Comparison of ENCODE assay signal across 8 cellular contexts in genomic region chr13:99981115-99982020, GRCh38. TPM values are rescaled to one million over a fixed set of nuclear protein-coding genes. Genes with fewer than 3 reads are reported as not detected.
DNase-seq lines count a peak whose midpoint lies in the region; ATAC-seq and TF ChIP-seq lines count a peak whose summit lies in the region.

Gene ZIC2 (plus strand): TSS chr13:99981784. CDS start chr13:99982065, 281 bp downstream.

- peaks cover 34 to 37% (median 37%) of the 10 kb centered on the region in 3 experiments for H3K36me3 Mint-ChIP-seq in H9 (ENCODE audit: insufficient read depth in 1 of 3, low read depth in 3 of 3)
- peaks cover 47% of the 10 kb centered on the region for H3K36me3 Mint-ChIP-seq in central memory CD8-positive, alpha-beta T cell (ENCODE audit: insufficient read depth)

- H3F3A ChIP-seq in PC-3 (ENCODE audit: low read length, unreplicated experiment) = no peaks in the 10 kb centered on the region

- CTCF ChIA-PET in PC-3 (lab: Charles Lee) = no interaction called here

- H3K27ac ChIP-seq in BLaER1 (no peak within 1 kb of the TSS), H9 (ENCODE audit: insufficient read length, low read depth, low read length) (peak within 1 kb of the TSS; percentile 6), PC-3 (ENCODE audit: low read length) (no peak within 1 kb of the TSS), right lobe of liver (no peak within 1 kb of the TSS), urinary bladder (ENCODE audit: low read depth) (no peak within 1 kb of the TSS)

- peak within 1 kb of the TSS; percentile 57 to 97 (median 97); a peak in 4 of 7 replicates for H3K27ac Mint-ChIP-seq in H9
- peak within 1 kb of the TSS; percentile 68 for H3K27ac Mint-ChIP-seq in central memory CD8-positive, alpha-beta T cell (ENCODE audit: low read depth)

- TF ChIP-seq CTCF in H9 (conservative IDR thresholded peaks at IDR 0.05) (no peak), PC-3 (conservative IDR thresholded peaks at IDR 0.05; ENCODE audit: low read depth, low read length) (no peak), right lobe of liver (IDR thresholded peaks at IDR 0.05) (no peak)

- intact Hi-C loops in PC-3 (cut with micrococcal nuclease) = no loop called here
- intact Hi-C loops in right lobe of liver (cut with DNase I) = no loop called here

- H3K18ac ChIP-seq in H9 (ENCODE audit: insufficient read length, low read depth, low read length) = peak within 1 kb of the TSS; percentile 95

- no peaks in the 10 kb centered on the region for H3K9me2 ChIP-seq in PC-3 (replicated peaks; ENCODE audit: low read length)

- H3K23me2 ChIP-seq in H9 (ENCODE audit: insufficient read length, low read depth, low read length, poor library complexity, severe bottlenecking) = peaks cover 47% of the 10 kb centered on the region

- POLR2A ChIA-PET in PC-3 (lab: Charles Lee; ENCODE audit: unreplicated experiment) = no interaction called here

- WGBS in H9 (ENCODE audit: extremely low coverage, insufficient read length, low lambda C conversion rate) = no CpG with 5 or more reads among the region's 120 CpGs
- 2% methylated on average over 28 of the region's 120 CpGs for WGBS in right lobe of liver (ENCODE audit: insufficient coverage, low coverage, low lambda C conversion rate, missing lambda C conversion rate)
- WGBS in urinary bladder = under 1% methylated on average over 115 of the region's 120 CpGs

- no peak within 1 kb of the TSS for H3K9ac ChIP-seq in BLaER1
- peak within 1 kb of the TSS; percentile 84 for H3K9ac ChIP-seq in H9 (ENCODE audit: extremely low read depth, insufficient read length, low read length)
- no peak within 1 kb of the TSS for H3K9ac ChIP-seq in PC-3 (ENCODE audit: low read length)

- H2BK12ac ChIP-seq in H9 (ENCODE audit: insufficient read length, low read depth, low read length) = no peak within 1 kb of the TSS

- H3K4ac ChIP-seq in H9 (ENCODE audit: low read depth, low read length) = no peak within 1 kb of the TSS

- peak within 1 kb of the TSS; percentile 94 to 98 for H3K4me3 Mint-ChIP-seq in H9
- H3K4me3 Mint-ChIP-seq in central memory CD8-positive, alpha-beta T cell = peak within 1 kb of the TSS; percentile 37

- peaks cover 26 to 29% of the 10 kb centered on the region in 2 experiments for H3K9me3 Mint-ChIP-seq in H9
- no peaks in the 10 kb centered on the region for H3K9me3 Mint-ChIP-seq in central memory CD8-positive, alpha-beta T cell

- H2AFZ ChIP-seq in H9 (ENCODE audit: low read length) = no peak within 1 kb of the TSS
- H2AFZ ChIP-seq in PC-3 (ENCODE audit: low read length) = 0 out of 2 replicates have a peak within 1 kb of the TSS, but pooled peaks have one; percentile 57

- peak within 1 kb of the TSS; percentile 59 for H3K23ac ChIP-seq in H9 (ENCODE audit: insufficient read length, low read depth, low read length)

- TF ChIP-seq POLR2A in right lobe of liver (IDR thresholded peaks at IDR 0.05) = no peak

- H3K27me3 ChIP-seq in BLaER1 (peaks cover 99% of the 10 kb centered on the region), H9 (ENCODE audit: insufficient read depth, low read length) (peaks cover 12% of the 10 kb centered on the region; the same call in 1 of the 2 replicates), PC-3 (ENCODE audit: low read length) (peaks cover 65% of the 10 kb centered on the region), right lobe of liver (peaks cover 24 to 72% of the 10 kb centered on the region in 2 donors)

- no peak within 1 kb of the TSS for H2BK120ac ChIP-seq in H9 (ENCODE audit: low read depth, low read length, poor library complexity, severe bottlenecking)

- H3K36me3 ChIP-seq in BLaER1 (no peaks in the 10 kb centered on the region), PC-3 (ENCODE audit: low read depth, low read length) (no peaks in the 10 kb centered on the region), right lobe of liver (no peaks in the 10 kb centered on the region), urinary bladder (ENCODE audit: insufficient read depth) (no peaks in the 10 kb centered on the region)

- H4K8ac ChIP-seq in H9 (replicated peaks; ENCODE audit: insufficient read length, low read depth, low read length) = no peak within 1 kb of the TSS

- H3K4me2 ChIP-seq in BLaER1 (peak within 1 kb of the TSS; percentile 94), H9 (ENCODE audit: insufficient read depth, insufficient read length, low read length) (peak within 1 kb of the TSS; percentile 86), PC-3 (ENCODE audit: low read length) (peak within 1 kb of the TSS; percentile 78)

- no TSS peak for BruUV-seq in PC-3 (replicated peaks; lab: Mats Ljungman, UMichigan)

- H2BK5ac ChIP-seq in H9 (ENCODE audit: insufficient read length, low read length) = no peak within 1 kb of the TSS

- no peak within 1 kb of the TSS; the same call in 1 of the 2 replicates for H2BK15ac ChIP-seq in H9 (ENCODE audit: low read depth, low read length)

- no peak within 1 kb of the TSS for H4K91ac ChIP-seq in H9 (ENCODE audit: insufficient read length, low read depth, low read length)

- no peak within 1 kb of the TSS for H2BK20ac ChIP-seq in H9 (ENCODE audit: low read depth, low read length, poor library complexity, severe bottlenecking)

- H2AK5ac ChIP-seq in H9 (ENCODE audit: insufficient read length, low read length) = no peak within 1 kb of the TSS

- peaks cover 39% of the 10 kb centered on the region for H3K27me3 Mint-ChIP-seq in H9 (ENCODE audit: low read depth)
- H3K27me3 Mint-ChIP-seq in central memory CD8-positive, alpha-beta T cell = peaks cover 50% of the 10 kb centered on the region

- H4K20me1 ChIP-seq in BLaER1 (peaks cover 90% of the 10 kb centered on the region), H9 (ENCODE audit: control insufficient read depth, insufficient read depth, insufficient read length) (no peaks in the 10 kb centered on the region), PC-3 (ENCODE audit: low read length) (no peaks in the 10 kb centered on the region)

- peak within 1 kb of the TSS; percentile 96 for H3K14ac ChIP-seq in H9 (ENCODE audit: insufficient read depth, low read length)

- H3K9me3 ChIP-seq in BLaER1 (peaks cover 20% of the 10 kb centered on the region), H9 (ENCODE audit: control insufficient read depth, low read depth, low read length) (no peaks in the 10 kb centered on the region), PC-3 (ENCODE audit: low read length) (no peaks in the 10 kb centered on the region), right lobe of liver (no peaks in the 10 kb centered on the region)

- H3K4me3 ChIP-seq in BLaER1 = peak within 1 kb of the TSS; percentile 66
- H3K4me3 ChIP-seq in PC-3 (ENCODE audit: low read length) = peak within 1 kb of the TSS; percentile 61
- H3K4me3 ChIP-seq in right lobe of liver = peak within 1 kb of the TSS; percentile 33 to 57 (median 41)
- peak within 1 kb of the TSS; percentile 39 for H3K4me3 ChIP-seq in urinary bladder (ENCODE audit: low read depth, low read length)

- H3K4me1 ChIP-seq in BLaER1 = peaks cover 14% of the 10 kb centered on the region
- H3K4me1 ChIP-seq in H9 (ENCODE audit: insufficient read depth, low read length) = peaks cover 5% of the 10 kb centered on the region
- H3K4me1 ChIP-seq in PC-3 (ENCODE audit: insufficient read depth, low read length) = peaks cover 8% of the 10 kb centered on the region; the same call in 1 of the 2 replicates
- peaks cover 0 to 19% (median 3%) of the 10 kb centered on the region in 4 donors for H3K4me1 ChIP-seq in right lobe of liver
- peaks cover 5% of the 10 kb centered on the region for H3K4me1 ChIP-seq in urinary bladder (ENCODE audit: insufficient read depth)

- H3K4me1 Mint-ChIP-seq in H9 = peaks cover 31 to 38% of the 10 kb centered on the region in 2 experiments
- peaks cover 15% of the 10 kb centered on the region for H3K4me1 Mint-ChIP-seq in central memory CD8-positive, alpha-beta T cell

- no peak within 1 kb of the TSS for H3T11ph ChIP-seq in H9 (ENCODE audit: low read length)

- H3K79me2 ChIP-seq in H9 (ENCODE audit: insufficient read depth, low read length) (peaks cover 25% of the 10 kb centered on the region), PC-3 (ENCODE audit: low read length) (no peaks in the 10 kb centered on the region)

- DNase-seq in H9 = peak; percentile 85
- DNase-seq in PC-3 = peak; percentile 13
- peak in 1 of 2 donors; percentile 13 for DNase-seq in central memory CD8-positive, alpha-beta T cell (ENCODE audit: low spot score in 2 of 2)
- peak in 2 of 3 donors; percentile 33 to 60 for DNase-seq in right lobe of liver
- DNase-seq in GF-D8 (lab: John Stamatoyannopoulos, UW) = no peak

- no peak within 1 kb of the TSS for H4K5ac ChIP-seq in H9 (ENCODE audit: insufficient read length, low read depth, low read length)

- H3K56ac ChIP-seq in H9 (ENCODE audit: insufficient read length, low read depth, low read length) = no peak within 1 kb of the TSS

- peaks cover 3% of the 10 kb centered on the region for H3K79me1 ChIP-seq in H9 (ENCODE audit: insufficient read depth, low read depth, low read length, poor library complexity, severe bottlenecking)

- peak; percentile 21 for ATAC-seq in PC-3
- ATAC-seq in central memory CD8-positive, alpha-beta T cell (replicated peaks; ENCODE audit: extremely low read depth, poor library complexity, severe bottlenecking) = no peak
- ATAC-seq in right lobe of liver = peak; percentile 28 to 54 (median 47)
- ATAC-seq in HG02642 (IDR thresholded peaks at IDR 0.05; ENCODE audit: poor library complexity, unreplicated experiment) = no peak

RNA-seq across cellular contexts. Expression of gene ZIC2, which starts in this region (rescaled TPM):
- total RNA-seq in H9 (2021) (426 and 454 TPM in 2 replicates), PC-3 (2014; rRNA removed) (not detected in 2 replicates), right lobe of liver (under 1 TPM in 1 of 6 experiments, not detected in 5; 0.24 TPM), urinary bladder (0.11 TPM)
- polyA plus RNA-seq in urinary bladder = not detected

Comparison
In these comparisons a context has a peak if more than half of its experiments do, and no peak if none do; other contexts are left out.
1. RNA of gene ZIC2 (total RNA-seq): 426 to 454 TPM in H9; 0.11 TPM in urinary bladder (single experiment), not detected in PC-3 and 0.24 TPM in right lobe of liver; every median in the first group is over 100 times any median in the second.
2. Peak in DNase-seq, ATAC-seq, H3K4me3 ChIP-seq and H3K4me2 ChIP-seq in PC-3; RNA of the gene not detected or under 1 TPM.
3. Peak in DNase-seq, ATAC-seq and H3K4me3 ChIP-seq in right lobe of liver; RNA of the gene not detected or under 1 TPM.
4. Peak in every context shown above with its lines, with median percentiles within 50 percentile points of each other: H3K4me2 ChIP-seq and H3K4me3 ChIP-seq.